In genomic region chr3:37458162-37458895, GRCh38 we compare ENCODE assay signal across 14 cellular contexts. TPM values are rescaled to one million over a fixed set of nuclear protein-coding genes. Genes with fewer than 3 reads are reported as not detected.
A peak's percentile ranks its signal among the peaks of the same experiment; 100 is the strongest.
DNase-seq lines count a peak whose midpoint lies in the region; ATAC-seq, FAIRE-seq and TF ChIP-seq lines count a peak whose summit lies in the region.
"Had no signal": no experiment of that assay in that cellular context is flagged by ENCODE, and none has a peak within 500 bp of the region (broad histone marks: within the 10 kb centered on the region; RNA-seq: fewer than 3 reads in every experiment).

No MANE protein-coding gene starts in this region.

- intact Hi-C loops in psoas muscle (cut with DNase I), result loop anchor here in 1 of 2 donors (5.0 kb wide), 1 partner anchor 69 kb away; no protein-coding TSS in a partner anchor

- H3K9me3 ChIP-seq in psoas muscle, result peaks cover 5% of the 10 kb centered on the region
- H3K9me3 ChIP-seq in MG63, result no peaks in the 10 kb centered on the region

- 29 to 41% (median 36%) methylated on average over 6 of the region's 6 CpGs for WGBS in psoas muscle, 3 donors

- H3K4me3 ChIP-seq in fibroblast of mammary gland (ENCODE audit: control insufficient read depth, low read depth, low read length), result no peak overlapping the region
- no peak overlapping the region for H3K4me3 ChIP-seq in psoas muscle
- no peak overlapping the region for H3K4me3 ChIP-seq in MG63

- no peak for TF ChIP-seq POLR2A in GM12891 (IDR thresholded peaks at IDR 0.05; ENCODE audit: low read depth, low read length)

- TF ChIP-seq CTCF in fibroblast of mammary gland (conservative IDR thresholded peaks at IDR 0.05; ENCODE audit: control insufficient read depth, insufficient read depth, low read depth, low read length) (no peak), psoas muscle (IDR thresholded peaks at IDR 0.05) (no peak)

- peak overlapping the region; percentile 87 for H3K27ac ChIP-seq in psoas muscle

- no peaks in the 10 kb centered on the region for H3K27me3 ChIP-seq in psoas muscle (ENCODE audit: insufficient read depth in 3 of 3, low read length in 2 of 3)
- no peaks in the 10 kb centered on the region for H3K27me3 ChIP-seq in MG63

- H3K4me1 ChIP-seq in psoas muscle, result peaks cover 60% of the 10 kb centered on the region

- peak; percentile 67 to 87 (median 74) for ATAC-seq in psoas muscle
- ATAC-seq: SK-N-SH treated with all-trans-retinoic acid at 6 μM for 48 hours had no signal

- no peak for FAIRE-seq in GM12891 (lab: Jason Lieb, UNC)

- H3K36me3 ChIP-seq in psoas muscle (ENCODE audit: insufficient read depth in 1 of 2, low read depth in 1 of 2) (no peaks in the 10 kb centered on the region), MG63 (no peaks in the 10 kb centered on the region)

- DNase-seq in GM12891 (ENCODE audit: insufficient read length, low spot score) (no peak), OCI-M1 (lab: John Stamatoyannopoulos, UW) (peak; percentile 85), fibroblast of mammary gland (ENCODE audit: low read depth) (peak; percentile 6), psoas muscle (peak; percentile 59 to 81), NCI-H510A (lab: John Stamatoyannopoulos, UW) (no peak), MG63 (no peak), NCI-H345 (lab: John Stamatoyannopoulos, UW) (no peak)
- no peak for DNase-seq in stimulated activated CD4-positive, alpha-beta T cell treated with anti-CD3 and anti-CD28 coated beads, Interleukin-4, amount 100 ng/mL, for 24 hours
- DNase-seq: activated naive CD4-positive, alpha-beta T cell treated with anti-CD3 and anti-CD28 coated beads, Interleukin-2, amount 10 ng/mL, durations not matched to agents 7 days and 5 days; CD8-positive, alpha-beta memory T cell; NCI-H1417 treated with DMSO at 0.1 percent for 48 hours; NCI-H774; stimulated activated CD4-positive, alpha-beta T cell treated with anti-CD3 and anti-CD28 coated beads, Interleukin-15, amount 100 ng/mL, for 24 hours had no signal

TF ChIP-seq in GM12891, 5 proteins besides CTCF, POLR2A, EP300 and RAD21:
- TF ChIP-seq POLR2AphosphoS5 (IDR thresholded peaks at IDR 0.05; ENCODE audit: low read depth, low read length), result no peak
- TF ChIP-seq SPI1 (IDR thresholded peaks at IDR 0.05; ENCODE audit: low read depth, low read length), result peak; percentile 47; the same call in 1 of the 2 replicates

RNA-seq across cellular contexts. Expression of gene ITGA9, which starts 6.4 kb away (rescaled TPM):
- polyA plus RNA-seq in GM12891 (2012; ENCODE audit: low read depth, missing spikeins), result not detected
- 10 to 100 TPM in 1 of 4 donors, 1 to 10 TPM in 3; 3.2 to 13.2 (median 4.9) TPM for total RNA-seq in psoas muscle
- polyA plus RNA-seq in psoas muscle, result 1 to 10 TPM; 1.5 to 1.8 (median 1.5) TPM
- 0.07 TPM in 1 of 2 replicates, not detected in the other for total RNA-seq in MG63 (2014; rRNA removed; shearing (Covaris generic); ENCODE audit: low replicate concordance)
- polyA plus RNA-seq: CD8-positive, alpha-beta memory T cell had no signal

Comparison
In these comparisons a context has a peak if more than half of its experiments do, and no peak if none do; other contexts are left out.
1. DNase-seq: peak in OCI-M1 (single experiment), fibroblast of mammary gland (single experiment) and psoas muscle (2 of 2); none in GM12891 (single experiment), NCI-H510A (single experiment), stimulated activated CD4-positive, alpha-beta T cell treated with anti-CD3 and anti-CD28 coated beads, Interleukin-4, amount 100 ng/mL, for 24 hours (single experiment), MG63 (single experiment) and NCI-H345 (single experiment).